ENCODE assay signal across 13 cellular contexts in the genomic region with DNA sequence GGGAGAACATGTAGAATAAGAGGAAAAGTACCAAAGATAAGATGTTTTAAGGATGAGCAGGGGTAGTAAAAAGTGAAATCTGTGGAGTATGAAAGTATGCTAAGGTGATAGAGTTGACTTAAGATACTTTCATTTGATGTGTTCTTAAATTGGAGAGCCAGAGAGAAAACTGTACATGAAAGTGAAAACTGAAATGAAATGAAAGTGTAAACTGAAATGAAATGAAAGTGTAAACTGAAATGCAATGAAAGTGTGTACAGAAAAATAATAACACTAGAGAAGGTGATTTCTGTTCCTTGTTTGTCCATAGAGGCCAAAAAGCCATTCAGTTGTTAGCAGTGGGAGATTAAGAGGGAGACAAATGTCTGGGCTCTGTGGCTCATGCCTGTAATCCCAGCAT. TPM values are rescaled to one million over a fixed set of nuclear protein-coding genes. Genes with fewer than 3 reads are reported as not detected.
DNase-seq lines count a peak whose midpoint lies in the region; ATAC-seq, FAIRE-seq and TF ChIP-seq lines count a peak whose summit lies in the region.
"Had no signal": no experiment of that assay in that cellular context is flagged by ENCODE, and none has a peak within 500 bp of the region (broad histone marks: within the 10 kb centered on the region; RNA-seq: fewer than 3 reads in every experiment).

No MANE protein-coding gene starts in this region.

- H3K36me3 ChIP-seq in left ventricle myocardium inferior, result peaks cover 18% of the 10 kb centered on the region
- H3K36me3 ChIP-seq in SK-N-SH (replicated peaks in 1 of 2; ENCODE audit: control insufficient read depth in 1 of 2, insufficient read depth in 2 of 2, low read length in 1 of 2), result no peaks in the 10 kb centered on the region
- H3K36me3 ChIP-seq: prostate gland had no signal

- no peaks in the 10 kb centered on the region for H3K9me2 ChIP-seq in SK-N-SH

- intact Hi-C loops in left ventricle myocardium inferior (cut with micrococcal nuclease), result no loop called here
- intact Hi-C loops in right cardiac atrium (cut with DNase I), result loop anchor here in 1 of 4 donors (10.0 kb wide), 1 partner anchor 209 kb away; no protein-coding TSS in a partner anchor

- no peaks in the 10 kb centered on the region for H3K79me2 ChIP-seq in SK-N-SH (ENCODE audit: insufficient read depth)

- H3K27me3 ChIP-seq in left ventricle myocardium inferior (ENCODE audit: low read depth), result no peaks in the 10 kb centered on the region
- no peaks in the 10 kb centered on the region for H3K27me3 ChIP-seq in right cardiac atrium (ENCODE audit: control insufficient read depth, insufficient read depth)
- H3K27me3 ChIP-seq in SK-N-SH (ENCODE audit: insufficient read depth), result peaks cover 41% of the 10 kb centered on the region; the same call in 1 of the 2 replicates
- H3K27me3 ChIP-seq: left lung, Peyer's patch had no signal

- no peaks in the 10 kb centered on the region for H3F3A ChIP-seq in SK-N-SH (replicated peaks; ENCODE audit: insufficient read depth)

- TF ChIP-seq CTCF in left ventricle myocardium inferior (IDR thresholded peaks at IDR 0.05; ENCODE audit: borderline replicate concordance), result no peak
- no peak for TF ChIP-seq CTCF in SK-N-SH (IDR thresholded peaks at IDR 0.05)

- peak overlapping the region; percentile 23 for H3K27ac ChIP-seq in left ventricle myocardium inferior (replicated peaks)
- H3K27ac ChIP-seq in right cardiac atrium (ENCODE audit: low read length), result no peak overlapping the region
- H3K27ac ChIP-seq in SK-N-SH (ENCODE audit: low read depth in 2 of 2, low read length in 1 of 2), result no peak overlapping the region
- H3K27ac ChIP-seq: Peyer's patch, prostate gland had no signal

- DNase-seq in left ventricle myocardium inferior, result no peak
- DNase-seq in right cardiac atrium, result no peak
- DNase-seq in H54 (ENCODE audit: insufficient read length, low spot score), result no peak
- no peak for DNase-seq in SK-N-SH
- no peak for DNase-seq in NCI-H187 treated with DMSO at 0.1 percent for 48 hours (lab: John Stamatoyannopoulos, UW)
- no peak for DNase-seq in NCI-H2081 (lab: John Stamatoyannopoulos, UW)
- DNase-seq in NCI-H82 treated with DMSO at 0.1 percent for 48 hours (lab: John Stamatoyannopoulos, UW; ENCODE audit: unreplicated experiment), result no peak
- DNase-seq: left lung, NCI-H1048, Peyer's patch, SW 1271 had no signal

- H3K4me3 ChIP-seq in left ventricle myocardium inferior (no peak overlapping the region), right cardiac atrium (ENCODE audit: low read length) (no peak overlapping the region), SK-N-SH (ENCODE audit: low read depth in 2 of 2, low read length in 1 of 2) (no peak overlapping the region)
- H3K4me3 ChIP-seq: left lung, Peyer's patch, prostate gland had no signal

- POLR2A ChIA-PET in SK-N-SH (lab: Yijun Ruan, JAX), result no interaction called here

- ATAC-seq in right cardiac atrium (no peak), HG03565 (IDR thresholded peaks at IDR 0.05; ENCODE audit: unreplicated experiment) (peak; percentile 52)
- ATAC-seq: left lung had no signal

- no peak for TF ChIP-seq RAD21 in SK-N-SH (IDR thresholded peaks at IDR 0.05; ENCODE audit: low read length)

- CTCF ChIA-PET in SK-N-SH (lab: Yijun Ruan, JAX), result interaction anchor here (1.4 kb wide), 1 partner anchor 14 kb away, joined by 6 read pairs; no protein-coding TSS in a partner anchor

- H3K9me3 ChIP-seq in left ventricle myocardium inferior (replicated peaks), result no peaks in the 10 kb centered on the region
- H3K9me3 ChIP-seq in right cardiac atrium (ENCODE audit: control insufficient read depth, low read length), result no peaks in the 10 kb centered on the region
- H3K9me3 ChIP-seq in SK-N-SH, result no peaks in the 10 kb centered on the region
- H3K9me3 ChIP-seq: left lung, Peyer's patch, prostate gland had no signal

- H2AFZ ChIP-seq in SK-N-SH (ENCODE audit: low read depth), result no peak overlapping the region

- TF ChIP-seq POLR2A in H54 (IDR thresholded peaks at IDR 0.05; ENCODE audit: low read depth, low read length), result no peak

- H3K4me1 ChIP-seq in left ventricle myocardium inferior, result peaks cover 80% of the 10 kb centered on the region
- H3K4me1 ChIP-seq in right cardiac atrium (ENCODE audit: control insufficient read depth, insufficient read depth, low read length), result no peaks in the 10 kb centered on the region
- no peaks in the 10 kb centered on the region for H3K4me1 ChIP-seq in SK-N-SH (ENCODE audit: control insufficient read depth in 1 of 2, insufficient read depth in 2 of 2, low read depth in 1 of 2, low read length in 1 of 2)
- H3K4me1 ChIP-seq: prostate gland had no signal

- no peak overlapping the region for H3K4me2 ChIP-seq in SK-N-SH

- TF ChIP-seq EP300 in SK-N-SH (IDR thresholded peaks at IDR 0.05; ENCODE audit: borderline replicate concordance in 1 of 2, low read depth in 1 of 2, low read length in 1 of 2), result no peak

- peak; percentile 89 for FAIRE-seq in H54 (lab: Jason Lieb, UNC)

- no peaks in the 10 kb centered on the region for H4K20me1 ChIP-seq in SK-N-SH (ENCODE audit: insufficient read depth)

- H3K9ac ChIP-seq in SK-N-SH, result no peak overlapping the region

TF ChIP-seq in SK-N-SH, 30 proteins besides CTCF, POLR2A, EP300 and RAD21:
- TF ChIP-seq, protein P1, sequence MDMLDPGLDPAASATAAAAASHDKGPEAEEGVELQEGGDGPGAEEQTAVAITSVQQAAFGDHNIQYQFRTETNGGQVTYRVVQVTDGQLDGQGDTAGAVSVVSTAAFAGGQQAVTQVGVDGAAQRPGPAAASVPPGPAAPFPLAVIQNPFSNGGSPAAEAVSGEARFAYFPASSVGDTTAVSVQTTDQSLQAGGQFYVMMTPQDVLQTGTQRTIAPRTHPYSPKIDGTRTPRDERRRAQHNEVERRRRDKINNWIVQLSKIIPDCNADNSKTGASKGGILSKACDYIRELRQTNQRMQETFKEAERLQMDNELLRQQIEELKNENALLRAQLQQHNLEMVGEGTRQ (IDR thresholded peaks at IDR 0.05; ENCODE audit: borderline replicate concordance, low read depth, low read length), result no peak
- TF ChIP-seq TEAD4 (IDR thresholded peaks at IDR 0.05; ENCODE audit: borderline replicate concordance, insufficient read depth) (no peak), GATA2 (CRISPR knock-in tag; IDR thresholded peaks at IDR 0.05) (no peak), MXI1 (IDR thresholded peaks at IDR 0.05; ENCODE audit: low read depth, low read length) (no peak), RXRA (IDR thresholded peaks at IDR 0.05; ENCODE audit: borderline replicate concordance, low read depth) (no peak), JUND (IDR thresholded peaks at IDR 0.05) (no peak), YY1 (IDR thresholded peaks at IDR 0.05; ENCODE audit: low read depth) (no peak), NFIC (IDR thresholded peaks at IDR 0.05; ENCODE audit: borderline replicate concordance) (no peak), NRF1 (IDR thresholded peaks at IDR 0.05; ENCODE audit: low read depth, low read length) (no peak), EZH2phosphoT487 (IDR thresholded peaks at IDR 0.05; ENCODE audit: borderline replicate concordance, low read depth) (no peak)

RNA-seq across cellular contexts. Expression of a gene that starts 17.5 kb away (rescaled TPM):
- total RNA-seq in left ventricle myocardium inferior (24.9 TPM), right cardiac atrium (10 to 100 TPM; 17.4 to 30.3 (median 27.3) TPM)
- polyA plus RNA-seq in right cardiac atrium (7.6 TPM), SK-N-SH (2012; rRNA removed) (0.13 TPM in 1 of 2 replicates, not detected in the other)
- 0.01 TPM in 1 of 2 replicates, not detected in the other for polyA plus RNA-seq in SK-N-SH (2012; cell fraction: cytosol; rRNA removed)
- 0.02 TPM in 1 of 2 replicates, not detected in the other for polyA plus RNA-seq in SK-N-SH (2012; cell fraction: nucleus; rRNA removed)
